ENCODE assay signal across 7 cellular contexts in genomic region chr15:70367913-70368705, GRCh38.
DNase-seq lines count a peak whose midpoint lies in the region; ATAC-seq, FAIRE-seq and TF ChIP-seq lines count a peak whose summit lies in the region.
"Not testable (repeated sequence)": the region's sequence is repeated elsewhere in the genome, so short reads cannot be mapped to it uniquely, and the experiment has no call there.

No MANE protein-coding gene starts in this region.

- TF ChIP-seq RAD21 in HepG2 (CRISPR knock-in tag; IDR thresholded peaks at IDR 0.05) = not testable (repeated sequence)

- peak; percentile 44 for FAIRE-seq in HepG2 (lab: Jason Lieb, UNC)

- not testable (repeated sequence) for H3K36me3 Mint-ChIP-seq in neural progenitor cell

- peaks cover 13% of the 10 kb centered on the region for H3K9me3 Mint-ChIP-seq in neural progenitor cell

- H3K27me3 ChIP-seq in esophagus muscularis mucosa; HepG2 (ENCODE audit: control insufficient read depth in 1 of 2, insufficient read depth in 2 of 2, low read length in 2 of 2); neural progenitor cell; spleen (replicated peaks in 1 of 7): not testable (repeated sequence)

- H3K27me3 Mint-ChIP-seq in neural progenitor cell (ENCODE audit: insufficient read depth, low read depth) = not testable (repeated sequence)

- H3K4me2 ChIP-seq in HepG2 (ENCODE audit: low read depth, low read length) = peak overlapping the region; percentile 57
- not testable (repeated sequence) for H3K4me2 ChIP-seq in neural progenitor cell

- WGBS in esophagus muscularis mucosa = 81% methylated on average over 13 of the region's 14 CpGs
- 6% methylated on average over 9 of the region's 14 CpGs for WGBS in HepG2 (ENCODE audit: low lambda C conversion rate)
- 74 to 91% (median 80%) methylated on average over 9 to 14 of the region's 14 CpGs for WGBS in spleen, 5 donors

- peaks cover 16% of the 10 kb centered on the region for H3K9me3 ChIP-seq in KOPT-K1 (ENCODE audit: insufficient read depth, low read length, poor library complexity, severe bottlenecking)
- H3K9me3 ChIP-seq in esophagus muscularis mucosa; HepG2 (ENCODE audit: low read length); neural progenitor cell (ENCODE audit: low read depth); spleen: not testable (repeated sequence)

- not testable (repeated sequence) for BruUV-seq in HepG2 (replicated peaks; lab: Mats Ljungman, UMichigan)

- H3K4me1 Mint-ChIP-seq in neural progenitor cell = not testable (repeated sequence)

- H3K9ac ChIP-seq in HepG2 (ENCODE audit: insufficient read depth, low read depth, low read length); neural progenitor cell: not testable (repeated sequence)

- H3K4me1 ChIP-seq in esophagus muscularis mucosa, neural progenitor cell, spleen: not testable (repeated sequence)
- H3K4me1 ChIP-seq in HepG2 (ENCODE audit: insufficient read depth, low read length) = peaks cover 18% of the 10 kb centered on the region

- peak overlapping the region; percentile 47 for H3K27ac ChIP-seq in KOPT-K1 (ENCODE audit: low read depth, low read length, poor library complexity, severe bottlenecking)
- not testable (repeated sequence) for H3K27ac ChIP-seq in esophagus muscularis mucosa (replicated peaks in 1 of 4); HepG2 (ENCODE audit: extremely low read length, insufficient read depth, low read length); neural progenitor cell; spleen

- H3K79me2 ChIP-seq in HepG2 (ENCODE audit: insufficient read depth, low read length); neural progenitor cell (ENCODE audit: low read depth): not testable (repeated sequence)

- not testable (repeated sequence) for TF ChIP-seq EP300 in esophagus muscularis mucosa (IDR thresholded peaks at IDR 0.05); HepG2 (CRISPR knock-in tag; IDR thresholded peaks at IDR 0.05; ENCODE audit: borderline replicate concordance)
- TF ChIP-seq EP300 in HepG2 (IDR thresholded peaks at IDR 0.05; ENCODE audit: low read depth in 2 of 2, low read length in 2 of 2) = peak in 1 of 2 experiments; percentile 58; a peak in 1 of 4 replicates

- POLR2A ChIA-PET in HepG2 (lab: Yijun Ruan, JAX) = interaction anchor here (0.6 kb wide), 1 partner anchor 140 kb away, joined by 3 read pairs; no protein-coding TSS in a partner anchor

- not testable (repeated sequence) for H3K4me3 Mint-ChIP-seq in neural progenitor cell

- not testable (repeated sequence) for H3F3A ChIP-seq in neural progenitor cell (ENCODE audit: low read depth)

- peak; percentile 74 for DNase-seq in DMS53 (lab: John Stamatoyannopoulos, UW)
- peak; percentile 46 for DNase-seq in activated CD8-positive, alpha-beta memory T cell treated with anti-CD3 and anti-CD28 coated beads for 24 hours
- peak; percentile 74 for DNase-seq in esophagus muscularis mucosa (ENCODE audit: extremely low spot score)
- DNase-seq in HepG2 (ENCODE audit: low spot score) = peak; percentile 32
- not testable (repeated sequence) for DNase-seq in neural progenitor cell (ENCODE audit: low spot score)
- DNase-seq in spleen = peak; percentile 51

- H3K36me3 ChIP-seq in KOPT-K1 (ENCODE audit: insufficient read depth, low read length); esophagus muscularis mucosa; HepG2 (replicated peaks in 1 of 2; ENCODE audit: control insufficient read depth in 1 of 2, insufficient read depth in 2 of 2, low read length in 2 of 2); neural progenitor cell; spleen: not testable (repeated sequence)

- not testable (repeated sequence) for TF ChIP-seq POLR2A in esophagus muscularis mucosa (IDR thresholded peaks at IDR 0.05; ENCODE audit: low read depth); HepG2 (IDR thresholded peaks at IDR 0.05; ENCODE audit: insufficient read depth in 1 of 2, low read depth in 2 of 2, low read length in 2 of 2); spleen (IDR thresholded peaks at IDR 0.05)

- in situ Hi-C loops in HepG2 (cut with HindIII; ENCODE audit: extremely low pct_ligation_motif_present, low pct_unique_long_range_greater_than_20kb) = not testable (repeated sequence)

- intact Hi-C loops in esophagus muscularis mucosa (cut with DNase I) = loop anchor here (10.0 kb wide), 1 partner anchor 893 kb away; no protein-coding TSS in a partner anchor
- intact Hi-C loops in HepG2 (cut with micrococcal nuclease; ENCODE audit: unreplicated experiment) = not testable (repeated sequence)
- intact Hi-C loops in spleen (cut with DNase I; ENCODE audit: low total_unique reads) = loop anchor here (10.0 kb wide), 1 partner anchor 633 kb away; no protein-coding TSS in a partner anchor

- ATAC-seq in HepG2 = peak; percentile 85

- H3K27ac Mint-ChIP-seq in neural progenitor cell = not testable (repeated sequence)

- not testable (repeated sequence) for H4K20me1 ChIP-seq in HepG2 (ENCODE audit: insufficient read depth, low read length); neural progenitor cell (ENCODE audit: low read depth)

- not testable (repeated sequence) for TF ChIP-seq CTCF in esophagus muscularis mucosa (IDR thresholded peaks at IDR 0.05); neural progenitor cell (IDR thresholded peaks at IDR 0.05); spleen (IDR thresholded peaks at IDR 0.05 in 8 of 11, conservative IDR thresholded peaks at IDR 0.05 in 3 of 11)
- peak; percentile 68 for TF ChIP-seq CTCF in HepG2 (CRISPR knock-in tag; IDR thresholded peaks at IDR 0.05)

- H2AFZ ChIP-seq in HepG2 (ENCODE audit: low read length) = not testable (repeated sequence)
- peak overlapping the region; percentile 31 for H2AFZ ChIP-seq in neural progenitor cell (replicated peaks)

- CTCF ChIA-PET in HepG2 (lab: Yijun Ruan, JAX; ENCODE audit: low intra/inter-chr PET ratio, low total read pairs) = interaction anchor here (0.8 kb wide), 1 partner anchor 99 kb away, joined by 3 read pairs; no protein-coding TSS in a partner anchor

- H3K4me3 ChIP-seq in esophagus muscularis mucosa, neural progenitor cell, spleen: not testable (repeated sequence)
- H3K4me3 ChIP-seq in HepG2 (replicated peaks in 1 of 3; ENCODE audit: insufficient read depth in 1 of 3, low read depth in 2 of 3, low read length in 3 of 3) = peak overlapping the region in 1 of 3 experiments; percentile 34; a peak in 1 of 6 replicates

TF ChIP-seq in HepG2, 621 proteins besides CTCF, POLR2A, EP300 and RAD21 (continues in another document):
- peak in 1 of 2 experiments; percentile 48; a peak in 1 of 4 replicates for TF ChIP-seq KLF16 (CRISPR knock-in tag; IDR thresholded peaks at IDR 0.05)
- TF ChIP-seq SMAD3 (CRISPR knock-in tag; IDR thresholded peaks at IDR 0.05) = peak; percentile 77
- 0 out of 2 replicates have a peak, but pooled peaks have one; percentile 26 for TF ChIP-seq ZNF557 (CRISPR knock-in tag; IDR thresholded peaks at IDR 0.05)
- 0 out of 2 replicates have a peak, but pooled peaks have one; percentile 40 for TF ChIP-seq ZNF414 (CRISPR knock-in tag; IDR thresholded peaks at IDR 0.05)
- TF ChIP-seq ZNF331 (CRISPR knock-in tag; IDR thresholded peaks at IDR 0.05) = peak; percentile 32; the same call in 1 of the 2 replicates
- TF ChIP-seq ZHX1 (CRISPR knock-in tag; IDR thresholded peaks at IDR 0.05; ENCODE audit: low read depth) = 0 out of 2 replicates have a peak, but pooled peaks have one; percentile 14
- 0 out of 2 replicates have a peak, but pooled peaks have one; percentile 10 for TF ChIP-seq MAFF (IDR thresholded peaks at IDR 0.05; ENCODE audit: low read depth, low read length)
